21 cellular contexts compared by ENCODE assay signal in the genomic region with DNA sequence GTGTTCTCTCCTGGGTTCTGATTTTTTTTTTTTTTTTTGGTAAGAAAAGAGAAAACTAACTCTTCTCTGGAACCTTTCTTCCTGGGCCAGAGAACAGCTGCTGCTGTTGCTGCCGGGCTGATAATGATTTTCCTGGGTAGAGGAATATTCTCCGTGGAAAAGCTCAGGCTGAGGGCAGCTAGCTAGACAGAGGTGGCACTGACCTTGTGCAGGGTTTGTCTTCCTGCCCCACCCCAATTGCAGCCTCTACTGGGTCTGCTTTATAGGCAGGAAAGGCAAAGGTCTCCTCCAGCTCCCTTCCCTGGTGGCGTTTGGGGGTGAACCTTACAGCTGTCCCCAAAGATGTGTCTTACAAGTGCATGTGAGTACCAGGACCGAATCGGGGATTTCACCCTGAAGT.
A peak's percentile ranks its signal among the peaks of the same experiment; 100 is the strongest.
DNase-seq lines count a peak whose midpoint lies in the region; ATAC-seq, FAIRE-seq and TF ChIP-seq lines count a peak whose summit lies in the region.
"Had no signal": no experiment of that assay in that cellular context is flagged by ENCODE, and none has a peak within 500 bp of the region (broad histone marks: within the 10 kb centered on the region; RNA-seq: fewer than 3 reads in every experiment).

No MANE protein-coding gene starts in this region.

- 94 to 96% methylated on average over 5 of the region's 5 CpGs for WGBS in ectodermal cell, 2 experiments
- 64% methylated on average over 5 of the region's 5 CpGs for WGBS in smooth muscle cell (ENCODE audit: low lambda C conversion rate)

- no peaks in the 10 kb centered on the region for H3K9me3 ChIP-seq in BLaER1
- no peaks in the 10 kb centered on the region for H3K9me3 ChIP-seq in ectodermal cell (ENCODE audit: control insufficient read depth, low read length)
- H3K9me3 ChIP-seq in mucosa of rectum (ENCODE audit: control insufficient read depth in 2 of 2, low read length in 2 of 2): no peaks in the 10 kb centered on the region
- H3K9me3 ChIP-seq in smooth muscle cell (replicated peaks; ENCODE audit: low read depth): no peaks in the 10 kb centered on the region
- H3K9me3 ChIP-seq: A549 had no signal

- H3K4me3 ChIP-seq in BLaER1 (no peak overlapping the region), ectodermal cell (ENCODE audit: insufficient read depth, low read depth, low read length) (no peak overlapping the region), mucosa of rectum (ENCODE audit: low read length in 2 of 2) (no peak overlapping the region), smooth muscle cell (no peak overlapping the region)
- H3K4me3 ChIP-seq: A549 had no signal

- no peak for TF ChIP-seq POLR2A in GM12892 (IDR thresholded peaks at IDR 0.05; ENCODE audit: low read depth, low read length)

- no peaks in the 10 kb centered on the region for H3K27me3 ChIP-seq in BLaER1
- H3K27me3 ChIP-seq in ectodermal cell (ENCODE audit: control insufficient read depth, insufficient read depth, low read length, poor library complexity, severe bottlenecking): no peaks in the 10 kb centered on the region
- H3K27me3 ChIP-seq in mucosa of rectum (ENCODE audit: control insufficient read depth in 2 of 2, insufficient read depth in 2 of 2, low read length in 2 of 2): no peaks in the 10 kb centered on the region
- no peaks in the 10 kb centered on the region for H3K27me3 ChIP-seq in smooth muscle cell (ENCODE audit: low read depth)

- H3K9ac ChIP-seq in BLaER1 (no peak overlapping the region), mucosa of rectum (ENCODE audit: low read depth in 1 of 2, low read length in 2 of 2) (peak overlapping the region; percentile 26 to 28), smooth muscle cell (ENCODE audit: low read depth) (peak overlapping the region; percentile 71)

- ATAC-seq in GM21737 (IDR thresholded peaks at IDR 0.05; ENCODE audit: unreplicated experiment): no peak

- H2AFZ ChIP-seq in smooth muscle cell (ENCODE audit: low read depth): no peak overlapping the region

- H4K20me1 ChIP-seq in BLaER1: no peaks in the 10 kb centered on the region; the same call in 1 of the 2 replicates
- peaks cover 34% of the 10 kb centered on the region for H4K20me1 ChIP-seq in smooth muscle cell (ENCODE audit: low read depth)

- TF ChIP-seq CTCF in smooth muscle cell (IDR thresholded peaks at IDR 0.05; ENCODE audit: borderline replicate concordance, insufficient read depth, poor library complexity, severe bottlenecking): no peak

- H3F3A ChIP-seq in smooth muscle cell (ENCODE audit: low read depth): peaks cover 50% of the 10 kb centered on the region

- peaks cover 21% of the 10 kb centered on the region for H3K79me2 ChIP-seq in smooth muscle cell (ENCODE audit: low read depth)

- peak overlapping the region; percentile 68 for H3K4me2 ChIP-seq in BLaER1
- peak overlapping the region; percentile 64 for H3K4me2 ChIP-seq in smooth muscle cell
- H3K4me2 ChIP-seq: A549 had no signal

- FAIRE-seq in GM12892 (lab: Jason Lieb, UNC): no peak
- no peak for FAIRE-seq in HTR-8/SVneo (lab: Jason Lieb, UNC)
- FAIRE-seq: A549, GM18507, urothelium cell line had no signal

- DNase-seq in smooth muscle cell (lab: John Stamatoyannopoulos, UW; ENCODE audit: unreplicated experiment) (no peak), GM12892 (ENCODE audit: insufficient read length) (no peak), HTR-8/SVneo (ENCODE audit: insufficient read length, low spot score) (no peak), SHP77 (lab: John Stamatoyannopoulos, UW) (no peak)
- DNase-seq: activated CD4-positive, alpha-beta T cell treated with anti-CD3 and anti-CD28 coated beads for 4 hours; activated CD8-positive, alpha-beta memory T cell treated with anti-CD3 and anti-CD28 coated beads, Interleukin-2, amount 50 U/mL, for 48 hours; activated naive CD4-positive, alpha-beta T cell treated with Interleukin-2 at 50 U/mL for 16 hours; CD4-positive, alpha-beta memory T cell; cortex of kidney; erythroblast; Karpas-422; nucleus accumbens; stimulated activated CD4-positive, alpha-beta T cell treated with anti-CD3 and anti-CD28 coated beads, Interleukin-4, amount 100 ng/mL, for 4 hours; stimulated activated CD8-positive, alpha-beta memory T cell treated with anti-CD3 and anti-CD28 coated beads, Interleukin-4, amount 100 ng/mL, for 48 hours had no signal

- H3K27ac ChIP-seq in BLaER1 (no peak overlapping the region), ectodermal cell (ENCODE audit: insufficient read depth, low read depth, low read length, poor library complexity, severe bottlenecking) (peak overlapping the region; percentile 33), mucosa of rectum (ENCODE audit: low read depth in 2 of 2, low read length in 2 of 2) (peak overlapping the region; percentile 60 to 80), smooth muscle cell (ENCODE audit: low read depth) (peak overlapping the region; percentile 93)

- H3K36me3 ChIP-seq in BLaER1: no peaks in the 10 kb centered on the region
- H3K36me3 ChIP-seq in ectodermal cell (ENCODE audit: control insufficient read depth, insufficient read depth, low read length): no peaks in the 10 kb centered on the region
- H3K36me3 ChIP-seq in mucosa of rectum (ENCODE audit: control insufficient read depth in 2 of 2, insufficient read depth in 2 of 2, low read length in 2 of 2): peaks cover 5 to 6% of the 10 kb centered on the region in 2 donors
- H3K36me3 ChIP-seq in smooth muscle cell (ENCODE audit: low read depth): no peaks in the 10 kb centered on the region

- H3K4me1 ChIP-seq in BLaER1 (peaks cover 87% of the 10 kb centered on the region), ectodermal cell (ENCODE audit: control insufficient read depth, insufficient read depth, low read length) (peaks cover 12% of the 10 kb centered on the region), mucosa of rectum (ENCODE audit: control insufficient read depth in 2 of 2, insufficient read depth in 2 of 2, low read length in 2 of 2) (peaks cover 11 to 19% of the 10 kb centered on the region in 2 donors), smooth muscle cell (ENCODE audit: low read depth) (no peaks in the 10 kb centered on the region)
- H3K4me1 ChIP-seq: A549 had no signal
